8 cellular contexts compared by ENCODE assay signal in genomic region chr17:75783069-75783783, GRCh38. TPM values are rescaled to one million over a fixed set of nuclear protein-coding genes. Genes with fewer than 3 reads are reported as not detected.
DNase-seq lines count a peak whose midpoint lies in the region; ATAC-seq, FAIRE-seq and TF ChIP-seq lines count a peak whose summit lies in the region.

No MANE protein-coding gene starts in this region.

- intact Hi-C loops in kidney (cut with DNase I), result no loop called here

- no peaks in the 10 kb centered on the region for H3K9me3 ChIP-seq in adipocyte (ENCODE audit: control insufficient read depth, low read length)
- peaks cover 0 to 2% of the 10 kb centered on the region in 2 donors for H3K9me3 ChIP-seq in kidney (ENCODE audit: control insufficient read depth in 1 of 2, low read length in 2 of 2)

- peaks cover 38% of the 10 kb centered on the region for H3K4me1 ChIP-seq in adipocyte (ENCODE audit: control insufficient read depth, insufficient read depth, low read length)
- peaks cover 14 to 20% of the 10 kb centered on the region in 2 donors for H3K4me1 ChIP-seq in kidney (ENCODE audit: control insufficient read depth in 1 of 2, insufficient read depth in 1 of 2, low read depth in 1 of 2, low read length in 2 of 2)

- peaks cover 7% of the 10 kb centered on the region for H3K36me3 ChIP-seq in adipocyte (ENCODE audit: control insufficient read depth, insufficient read depth, low read length, severe bottlenecking)
- H3K36me3 ChIP-seq in kidney (ENCODE audit: control insufficient read depth in 1 of 2, insufficient read depth in 2 of 2, low read length in 2 of 2), result peaks cover 5 to 7% of the 10 kb centered on the region in 2 donors

- H3K27ac ChIP-seq in kidney (ENCODE audit: low read depth in 2 of 2, low read length in 2 of 2) (peak overlapping the region; percentile 100), substantia nigra (ENCODE audit: low read depth, low read length, poor library complexity, severe bottlenecking) (peak overlapping the region; percentile 100)

- ATAC-seq in HG02623 (IDR thresholded peaks at IDR 0.05; ENCODE audit: unreplicated experiment), result no peak
- no peak for ATAC-seq in GM18519 (IDR thresholded peaks at IDR 0.05; ENCODE audit: low FRiP score, unreplicated experiment)

- H3K4me3 ChIP-seq in adipocyte (ENCODE audit: low read length), result peak overlapping the region; percentile 85
- peak overlapping the region; percentile 4 to 25 for H3K4me3 ChIP-seq in kidney (ENCODE audit: low read length in 2 of 2)

- FAIRE-seq in kidney (lab: Jason Lieb, UNC), result no peak

- no peaks in the 10 kb centered on the region for H3K27me3 ChIP-seq in adipocyte (replicated peaks; ENCODE audit: control insufficient read depth, insufficient read depth, low read length)

- TF ChIP-seq CTCF in kidney (IDR thresholded peaks at IDR 0.05; ENCODE audit: borderline replicate concordance, extremely low read depth, insufficient read depth), result peak; percentile 65

- DNase-seq in A172 (ENCODE audit: low spot score) (peak; percentile 54), GM03348 (ENCODE audit: low spot score) (peak; percentile 47), NCI-H2196 treated with DMSO at 0.1 percent for 48 hours (lab: John Stamatoyannopoulos, UW; ENCODE audit: unreplicated experiment) (peak; percentile 68), adipocyte (ENCODE audit: low read depth) (peak; percentile 88), kidney (no peak), substantia nigra (lab: John Stamatoyannopoulos, UW) (no peak)

- H3K9ac ChIP-seq in adipocyte (ENCODE audit: low read length) (peak overlapping the region; percentile 94), kidney (ENCODE audit: low read length in 2 of 2) (peak overlapping the region; percentile 6 to 99)

RNA-seq across cellular contexts. Expression of gene UNK, which starts 1.4 kb away (rescaled TPM):
- 52.7 and 64.4 TPM in 2 replicates for total RNA-seq in A172 (2014; rRNA removed; shearing (Covaris generic))
- 35.5 TPM for total RNA-seq in kidney
- 12.0 TPM for polyA plus RNA-seq in kidney (ENCODE audit: insufficient read depth, low read depth, low replicate concordance)

RNA-seq across cellular contexts. Expression of gene GALK1, which starts 18.2 kb away (rescaled TPM):
- total RNA-seq in A172 (2014; rRNA removed; shearing (Covaris generic)), result 72.7 and 87.5 TPM in 2 replicates
- 34.5 TPM for total RNA-seq in kidney
- 105 TPM for polyA plus RNA-seq in kidney (ENCODE audit: insufficient read depth, low read depth, low replicate concordance)

Comparison
In these comparisons a context has a peak if more than half of its experiments do, and no peak if none do; other contexts are left out.
1. DNase-seq: peak in A172 (single experiment), GM03348 (single experiment), NCI-H2196 treated with DMSO at 0.1 percent for 48 hours (single experiment) and adipocyte (single experiment); none in kidney (single experiment) and substantia nigra (0 of 49).